1 cellular context compared by ENCODE assay signal in genomic region chr9:133959966-133960567, GRCh38.
A peak's percentile ranks its signal among the peaks of the same experiment; 100 is the strongest.
TF ChIP-seq lines count a peak whose summit lies in the region.

No MANE protein-coding gene starts in this region.

TF ChIP-seq in HepG2, 621 proteins besides CTCF, POLR2A, EP300 and RAD21:
- TF ChIP-seq MED1 (CRISPR knock-in tag; IDR thresholded peaks at IDR 0.05) (no peak), POLR2G (IDR thresholded peaks at IDR 0.05; ENCODE audit: low read depth, low read length) (no peak), RBM22 (optimal IDR thresholded peaks at IDR 0.05; ENCODE audit: low read length) (peak; percentile 41), HHEX (CRISPR knock-in tag; IDR thresholded peaks at IDR 0.05) (no peak), THYN1 (CRISPR knock-in tag; IDR thresholded peaks at IDR 0.05; ENCODE audit: borderline replicate concordance, low read depth) (no peak)
TF ChIP-seq in HepG2: peak in this region for 1.
